In genomic region chr9:130833324-130833990, GRCh38 we compare ENCODE assay signal across 9 cellular contexts. TPM values are rescaled to one million over a fixed set of nuclear protein-coding genes. Genes with fewer than 3 reads are reported as not detected.
A peak's percentile ranks its signal among the peaks of the same experiment; 100 is the strongest.
DNase-seq lines count a peak whose midpoint lies in the region; ATAC-seq and TF ChIP-seq lines count a peak whose summit lies in the region.
"Had no signal": no experiment of that assay in that cellular context is flagged by ENCODE, and none has a peak within 500 bp of the region (broad histone marks: within the 10 kb centered on the region; RNA-seq: fewer than 3 reads in every experiment).

No MANE protein-coding gene starts in this region.

- H2BK5ac ChIP-seq in mesendoderm (ENCODE audit: low read length), result no peak overlapping the region

- H4K8ac ChIP-seq in mesendoderm (ENCODE audit: low read depth, low read length), result no peak overlapping the region

- H3K79me2 ChIP-seq in mesendoderm (ENCODE audit: control insufficient read depth, insufficient read depth, low read length), result peaks cover 29% of the 10 kb centered on the region

- peaks cover 12% of the 10 kb centered on the region for H3K79me1 ChIP-seq in mesendoderm (ENCODE audit: low read length)

- TF ChIP-seq CTCF in heart right ventricle (IDR thresholded peaks at IDR 0.05), result peak in 1 of 9 donors; percentile 18
- no peak for TF ChIP-seq CTCF in astrocyte of the spinal cord (IDR thresholded peaks at IDR 0.05; ENCODE audit: low read depth, low read length)
- TF ChIP-seq CTCF in uterus (IDR thresholded peaks at IDR 0.05), result no peak

- ATAC-seq in heart right ventricle (peak in 2 of 8 donors; percentile 5 to 13), right cardiac atrium (no peak), GM19023 (IDR thresholded peaks at IDR 0.05; ENCODE audit: unreplicated experiment) (no peak), HG02588 (IDR thresholded peaks at IDR 0.05; ENCODE audit: unreplicated experiment) (no peak)

- H2AK5ac ChIP-seq in mesendoderm (ENCODE audit: low read length), result no peak overlapping the region

- H3K27ac ChIP-seq in heart right ventricle (peak overlapping the region in 8 of 10 donors; percentile 92 to 96 (median 94)), right cardiac atrium (ENCODE audit: low read length) (no peak overlapping the region), mesendoderm (ENCODE audit: low read depth, low read length) (no peak overlapping the region), uterus (peak overlapping the region; percentile 96 to 98)

- no peak overlapping the region for H3K56ac ChIP-seq in mesendoderm (ENCODE audit: low read length)

- H3K4me3 ChIP-seq in heart right ventricle (peak overlapping the region in 1 of 10 donors; percentile 78), right cardiac atrium (ENCODE audit: low read length) (no peak overlapping the region), astrocyte of the spinal cord (ENCODE audit: low read depth, low read length) (no peak overlapping the region), mesendoderm (ENCODE audit: low read length) (no peak overlapping the region), uterus (no peak overlapping the region)

- H3K4me2 ChIP-seq in mesendoderm (ENCODE audit: low read length), result no peak overlapping the region

- in situ Hi-C loops in astrocyte of the spinal cord (cut with HindIII; ENCODE audit: low sequenced_read_pairs), result no loop called here

- peak overlapping the region; percentile 22 for H3K9ac ChIP-seq in mesendoderm (ENCODE audit: low read length)

- no peak overlapping the region for H2BK120ac ChIP-seq in mesendoderm (ENCODE audit: low read depth, low read length)

- no peak for TF ChIP-seq POLR2A in uterus (IDR thresholded peaks at IDR 0.05)

- no peak overlapping the region for H3K23ac ChIP-seq in mesendoderm (ENCODE audit: low read length)

- peaks cover 10 to 63% (median 55%) of the 10 kb centered on the region in 9 donors for H3K4me1 ChIP-seq in heart right ventricle
- peaks cover 4% of the 10 kb centered on the region for H3K4me1 ChIP-seq in right cardiac atrium (ENCODE audit: control insufficient read depth, insufficient read depth, low read length)
- H3K4me1 ChIP-seq in mesendoderm (ENCODE audit: control insufficient read depth, low read depth, low read length), result peaks cover 5% of the 10 kb centered on the region
- peaks cover 7 to 16% of the 10 kb centered on the region in 2 donors for H3K4me1 ChIP-seq in uterus

- DNase-seq in heart right ventricle, result no peak
- no peak for DNase-seq in right cardiac atrium
- DNase-seq in astrocyte of the spinal cord (ENCODE audit: low read depth, low spot score), result peak; percentile 78
- no peak for DNase-seq in mesendoderm
- no peak for DNase-seq in uterus
- no peak for DNase-seq in NK-92 treated with Interleukin-12 subunit alpha and Interleukin-12 subunit beta, amount 100 ng/mL, for 24 hours (lab: John Stamatoyannopoulos, UW)
- DNase-seq: erythroblast had no signal

- intact Hi-C loops in heart right ventricle (cut with DNase I), result loop anchor here in 4 of 10 donors (5.0 to 10.0 kb wide), 4 partner anchors 46 to 119 kb away; no protein-coding TSS in a partner anchor
- intact Hi-C loops in right cardiac atrium (cut with DNase I), result loop anchor here in 1 of 4 donors (5.0 kb wide), 1 partner anchor 51 kb away; no protein-coding TSS in a partner anchor
- intact Hi-C loops in uterus (cut with DNase I; ENCODE audit: low total_unique reads), result loop anchor here (10.0 kb wide), 1 partner anchor 49 kb away; no protein-coding TSS in a partner anchor

- H2BK15ac ChIP-seq in mesendoderm (replicated peaks; ENCODE audit: low read depth), result no peak overlapping the region

- no peak overlapping the region for H3K18ac ChIP-seq in mesendoderm (ENCODE audit: low read length)

- H3K4ac ChIP-seq in mesendoderm (ENCODE audit: low read depth, low read length), result no peak overlapping the region

- H3K27me3 ChIP-seq in heart right ventricle (no peaks in the 10 kb centered on the region), right cardiac atrium (ENCODE audit: control insufficient read depth, insufficient read depth) (no peaks in the 10 kb centered on the region), mesendoderm (ENCODE audit: insufficient read depth, low read length, poor library complexity) (no peaks in the 10 kb centered on the region), uterus (no peaks in the 10 kb centered on the region)

- peak overlapping the region; percentile 50 for H4K5ac ChIP-seq in mesendoderm (ENCODE audit: low read length)

- H3K9me3 ChIP-seq in heart right ventricle, result peaks cover 0 to 7% (median 0%) of the 10 kb centered on the region in 11 donors
- H3K9me3 ChIP-seq in right cardiac atrium (ENCODE audit: control insufficient read depth, low read length), result no peaks in the 10 kb centered on the region
- H3K9me3 ChIP-seq in uterus, result no peaks in the 10 kb centered on the region

- H3K36me3 ChIP-seq in heart right ventricle (no peaks in the 10 kb centered on the region), mesendoderm (ENCODE audit: control insufficient read depth, insufficient read depth, low read length) (no peaks in the 10 kb centered on the region), uterus (no peaks in the 10 kb centered on the region)

- 29 to 37% methylated on average over 6 of the region's 6 CpGs for whole genome bisulfite sequencing in heart right ventricle, 2 donors
- 33% methylated on average over 6 of the region's 6 CpGs for WGBS in right cardiac atrium
- WGBS in mesendoderm (ENCODE audit: extremely low coverage, insufficient coverage, low lambda C conversion rate), result no CpG with 5 or more reads among the region's 6 CpGs

RNA-seq across cellular contexts. Expression of gene ABL1, which starts 1.6 kb away (rescaled TPM):
- total RNA-seq in heart right ventricle (10 to 100 TPM; 27.1 to 48.8 (median 34.0) TPM), right cardiac atrium (10 to 100 TPM; 32.9 to 48.2 (median 41.9) TPM), uterus (100 to 1,000 TPM in 1 of 4 donors, 10 to 100 TPM in 3; 22.5 to 117 (median 57.8) TPM)
- polyA plus RNA-seq in heart right ventricle (10 to 100 TPM; 16.2 TPM), right cardiac atrium (21.7 TPM)
- polyA plus RNA-seq in mesendoderm (2013, experiment 1 of 2), result 60.5 TPM
- 59.9 TPM for polyA plus RNA-seq in mesendoderm (2013, experiment 2 of 2)

Comparison
In these comparisons a context has a peak if more than half of its experiments do, and no peak if none do; other contexts are left out.
1. H3K27ac ChIP-seq: peak in heart right ventricle (8 of 10) and uterus (2 of 2); none in right cardiac atrium (single experiment) and mesendoderm (single experiment).